Comparison of ENCODE assay signal across 25 cellular contexts in genomic region chr11:35286156-35286555, GRCh38.
DNase-seq lines count a peak whose midpoint lies in the region; ATAC-seq and TF ChIP-seq lines count a peak whose summit lies in the region.
"Had no signal": no experiment of that assay in that cellular context is flagged by ENCODE, and none has a peak within 500 bp of the region (broad histone marks: within the 10 kb centered on the region; RNA-seq: fewer than 3 reads in every experiment).

No MANE protein-coding gene starts in this region.

- H3K4me3 ChIP-seq in ascending aorta, result no peak overlapping the region
- H3K4me3 ChIP-seq: BLaER1, GM12878 had no signal

- H3K27me3 ChIP-seq in ascending aorta, result no peaks in the 10 kb centered on the region
- H3K27me3 ChIP-seq: BE2C, BLaER1 had no signal

- intact Hi-C loops in natural killer cell (cut with micrococcal nuclease), result no loop called here
- intact Hi-C loops in ascending aorta (cut with DNase I), result loop anchor here (5.0 kb wide), 4 partner anchors 39 to 144 kb away; no protein-coding TSS in a partner anchor

- no peaks in the 10 kb centered on the region for H3K36me3 ChIP-seq in ascending aorta
- H3K36me3 ChIP-seq: BE2C, BLaER1 had no signal

- H3K27me3 Mint-ChIP-seq in natural killer cell treated with Interleukin-12 subunit alpha and Interleukin-12 subunit beta and Interleukin-15 and Interleukin-18, amount 100 ng/mL, for 72 hours, result no peaks in the 10 kb centered on the region
- peaks cover 0 to 4% of the 10 kb centered on the region in 2 donors for H3K27me3 Mint-ChIP-seq in natural killer cell (ENCODE audit: low read depth in 2 of 2)
- H3K27me3 Mint-ChIP-seq in activated CD8-positive, alpha-beta T cell treated with anti-CD3 and anti-CD28 coated beads, Interleukin-2, amount 10 ng/mL, durations not matched to agents 7 days and 5 days (ENCODE audit: low read depth), result no peaks in the 10 kb centered on the region
- H3K27me3 Mint-ChIP-seq: CD4-positive, alpha-beta memory T cell; CD4-positive, CD25-positive, alpha-beta regulatory T cell had no signal

- no peaks in the 10 kb centered on the region for H3K9me3 ChIP-seq in ascending aorta
- H3K9me3 ChIP-seq: BE2C, BLaER1 had no signal

- peaks cover 3 to 21% of the 10 kb centered on the region in 2 donors for H3K4me1 ChIP-seq in ascending aorta
- H3K4me1 ChIP-seq: BE2C had no signal

- TF ChIP-seq CTCF in natural killer cell (IDR thresholded peaks at IDR 0.05) (no peak), ascending aorta (IDR thresholded peaks at IDR 0.05) (no peak)

- no peaks in the 10 kb centered on the region for H3K36me3 Mint-ChIP-seq in natural killer cell treated with Interleukin-12 subunit alpha and Interleukin-12 subunit beta and Interleukin-15 and Interleukin-18, amount 100 ng/mL, for 72 hours
- no peaks in the 10 kb centered on the region for H3K36me3 Mint-ChIP-seq in natural killer cell
- peaks cover 13% of the 10 kb centered on the region for H3K36me3 Mint-ChIP-seq in activated CD8-positive, alpha-beta T cell treated with anti-CD3 and anti-CD28 coated beads, Interleukin-2, amount 10 ng/mL, durations not matched to agents 7 days and 5 days (ENCODE audit: low read depth)
- H3K36me3 Mint-ChIP-seq: CD14-positive monocyte; CD4-positive, alpha-beta memory T cell; CD4-positive, CD25-positive, alpha-beta regulatory T cell had no signal

- peak overlapping the region; percentile 22 to 38 for H3K27ac Mint-ChIP-seq in natural killer cell treated with Interleukin-12 subunit alpha and Interleukin-12 subunit beta and Interleukin-15 and Interleukin-18, amount 100 ng/mL, for 72 hours
- no peak overlapping the region for H3K27ac Mint-ChIP-seq in natural killer cell
- H3K27ac Mint-ChIP-seq in activated CD8-positive, alpha-beta T cell treated with anti-CD3 and anti-CD28 coated beads, Interleukin-2, amount 10 ng/mL, durations not matched to agents 7 days and 5 days, result no peak overlapping the region
- H3K27ac Mint-ChIP-seq: CD14-positive monocyte; CD4-positive, alpha-beta memory T cell; CD4-positive, CD25-positive, alpha-beta regulatory T cell had no signal

- no peak overlapping the region for H3K4me3 Mint-ChIP-seq in natural killer cell treated with Interleukin-12 subunit alpha and Interleukin-12 subunit beta and Interleukin-15 and Interleukin-18, amount 100 ng/mL, for 72 hours
- H3K4me3 Mint-ChIP-seq in natural killer cell, result no peak overlapping the region
- H3K4me3 Mint-ChIP-seq in activated CD8-positive, alpha-beta T cell treated with anti-CD3 and anti-CD28 coated beads, Interleukin-2, amount 10 ng/mL, durations not matched to agents 7 days and 5 days, result no peak overlapping the region
- H3K4me3 Mint-ChIP-seq: CD14-positive monocyte; CD4-positive, alpha-beta memory T cell; CD4-positive, CD25-positive, alpha-beta regulatory T cell; CD8-positive, alpha-beta memory T cell had no signal

- no peak for DNase-seq in natural killer cell treated with Interleukin-12 subunit alpha and Interleukin-12 subunit beta and Interleukin-15 and Interleukin-18, amount 100 ng/mL, for 72 hours (ENCODE audit: low spot score)
- DNase-seq in natural killer cell (no peak), ascending aorta (ENCODE audit: low spot score in 2 of 2) (no peak), fibroblast of gingiva (ENCODE audit: low read depth) (peak; percentile 54), cortex of kidney (lab: John Stamatoyannopoulos, UW) (no peak)
- DNase-seq in activated CD8-positive, alpha-beta T cell treated with anti-CD3 and anti-CD28 coated beads, Interleukin-2, amount 10 ng/mL, durations not matched to agents 7 days and 5 days, result no peak
- DNase-seq: 8988T; ACHN; BE2C; C1 segment of cervical spinal cord; CD4-positive, alpha-beta memory T cell; CD4-positive, CD25-positive, alpha-beta regulatory T cell; CD8-positive, alpha-beta memory T cell; COR-L47; DMS 273 treated with DMSO at 0.1 percent for 48 hours; DMS153; DMS53; DMS79; DND-41; EL; GDM1 had no signal

- peak overlapping the region; percentile 50 to 52 for H3K27ac ChIP-seq in ascending aorta
- H3K27ac ChIP-seq: BLaER1 had no signal

- POLR2A ChIA-PET in activated CD8-positive, alpha-beta T cell treated with anti-CD3 and anti-CD28 coated beads, Interleukin-2, amount 10 ng/mL, durations not matched to agents 7 days and 5 days (lab: Charles Lee), result no interaction called here

- H3K4me1 Mint-ChIP-seq in natural killer cell treated with Interleukin-12 subunit alpha and Interleukin-12 subunit beta and Interleukin-15 and Interleukin-18, amount 100 ng/mL, for 72 hours (ENCODE audit: low read depth in 2 of 2), result peaks cover 29 to 53% of the 10 kb centered on the region in 2 donors
- H3K4me1 Mint-ChIP-seq in natural killer cell, result peaks cover 6% of the 10 kb centered on the region in 2 donors
- peaks cover 68% of the 10 kb centered on the region for H3K4me1 Mint-ChIP-seq in activated CD8-positive, alpha-beta T cell treated with anti-CD3 and anti-CD28 coated beads, Interleukin-2, amount 10 ng/mL, durations not matched to agents 7 days and 5 days (ENCODE audit: low read depth)

- peaks cover 6% of the 10 kb centered on the region for H3K9me3 Mint-ChIP-seq in natural killer cell treated with Interleukin-12 subunit alpha and Interleukin-12 subunit beta and Interleukin-15 and Interleukin-18, amount 100 ng/mL, for 72 hours
- peaks cover 0 to 3% of the 10 kb centered on the region in 2 donors for H3K9me3 Mint-ChIP-seq in natural killer cell
- H3K9me3 Mint-ChIP-seq in activated CD8-positive, alpha-beta T cell treated with anti-CD3 and anti-CD28 coated beads, Interleukin-2, amount 10 ng/mL, durations not matched to agents 7 days and 5 days (ENCODE audit: insufficient read depth), result no peaks in the 10 kb centered on the region
- H3K9me3 Mint-ChIP-seq: CD14-positive monocyte; CD8-positive, alpha-beta memory T cell had no signal

- CTCF ChIA-PET in activated CD8-positive, alpha-beta T cell treated with anti-CD3 and anti-CD28 coated beads, Interleukin-2, amount 10 ng/mL, durations not matched to agents 7 days and 5 days (lab: Charles Lee), result interaction anchor here (1.0 to 1.2 kb wide), 2 partner anchors 10 to 13 kb away, joined by 4 read pairs; no protein-coding TSS in a partner anchor

- no peak for ATAC-seq in natural killer cell treated with Interleukin-12 subunit alpha and Interleukin-12 subunit beta and Interleukin-15 and Interleukin-18, amount 100 ng/mL, for 72 hours
- ATAC-seq in natural killer cell (no peak), GM19452 (IDR thresholded peaks at IDR 0.05; ENCODE audit: unreplicated experiment) (no peak)
- no peak for ATAC-seq in activated CD8-positive, alpha-beta T cell treated with anti-CD3 and anti-CD28 coated beads, Interleukin-2, amount 10 ng/mL, durations not matched to agents 7 days and 5 days
- ATAC-seq: GM12878 had no signal

Comparison
In these comparisons a context has a peak if more than half of its experiments do, and no peak if none do; other contexts are left out.
1. H3K27ac Mint-ChIP-seq: peak in natural killer cell treated with Interleukin-12 subunit alpha and Interleukin-12 subunit beta and Interleukin-15 and Interleukin-18, amount 100 ng/mL, for 72 hours (2 of 2); none in natural killer cell (0 of 2) and activated CD8-positive, alpha-beta T cell treated with anti-CD3 and anti-CD28 coated beads, Interleukin-2, amount 10 ng/mL, durations not matched to agents 7 days and 5 days (single experiment).